1 cellular context compared by ENCODE assay signal in the genomic region with DNA sequence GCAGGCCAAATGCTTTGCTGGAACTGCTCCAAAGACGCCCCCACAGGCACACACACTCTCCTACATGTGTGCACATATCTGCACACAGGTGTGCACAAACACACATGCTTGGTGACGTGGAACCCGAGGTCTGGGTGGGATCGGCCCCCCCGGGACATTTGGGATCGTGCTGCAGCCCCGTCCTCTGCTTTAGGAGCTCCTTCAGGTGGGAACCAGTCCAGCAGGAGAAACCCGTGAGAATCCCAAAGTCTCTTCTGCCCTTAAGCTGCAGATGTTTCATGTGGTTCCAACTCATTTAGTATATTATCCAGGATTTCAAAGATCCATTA.
TF ChIP-seq lines count a peak whose summit lies in the region.

No MANE protein-coding gene starts in this region.

TF ChIP-seq in H1, 55 proteins besides CTCF, POLR2A, EP300 and RAD21:
- TF ChIP-seq TAF7 (optimal IDR thresholded peaks at IDR 0.05; ENCODE audit: borderline replicate concordance, low read depth, low read length), result no peak
- TF ChIP-seq GTF2F1 (IDR thresholded peaks at IDR 0.05; ENCODE audit: borderline replicate concordance, low read depth, low read length), result no peak
- TF ChIP-seq YY1 (IDR thresholded peaks at IDR 0.05; ENCODE audit: low read depth, low read length), result no peak
- no peak for TF ChIP-seq RFX5 (IDR thresholded peaks at IDR 0.05; ENCODE audit: borderline replicate concordance, low read depth, low read length)
- TF ChIP-seq CEBPB (IDR thresholded peaks at IDR 0.05; ENCODE audit: low read depth, low read length), result no peak
- TF ChIP-seq CBX8 (IDR thresholded peaks at IDR 0.05; ENCODE audit: borderline replicate concordance, low read depth, low read length), result no peak
- TF ChIP-seq HDAC6 (IDR thresholded peaks at IDR 0.05; ENCODE audit: low read depth, low read length), result no peak
- no peak for TF ChIP-seq SIN3A (conservative IDR thresholded peaks at IDR 0.05 in 1 of 2, IDR thresholded peaks at IDR 0.05 in 1 of 2; ENCODE audit: low read depth in 1 of 2, low read length in 2 of 2)
- no peak for TF ChIP-seq SIX5 (IDR thresholded peaks at IDR 0.05; ENCODE audit: low read depth, low read length)
- TF ChIP-seq TEAD4 (IDR thresholded peaks at IDR 0.05; ENCODE audit: low read depth, low read length), result no peak
